ENCODE assay signal across 39 cellular contexts in the genomic region with DNA sequence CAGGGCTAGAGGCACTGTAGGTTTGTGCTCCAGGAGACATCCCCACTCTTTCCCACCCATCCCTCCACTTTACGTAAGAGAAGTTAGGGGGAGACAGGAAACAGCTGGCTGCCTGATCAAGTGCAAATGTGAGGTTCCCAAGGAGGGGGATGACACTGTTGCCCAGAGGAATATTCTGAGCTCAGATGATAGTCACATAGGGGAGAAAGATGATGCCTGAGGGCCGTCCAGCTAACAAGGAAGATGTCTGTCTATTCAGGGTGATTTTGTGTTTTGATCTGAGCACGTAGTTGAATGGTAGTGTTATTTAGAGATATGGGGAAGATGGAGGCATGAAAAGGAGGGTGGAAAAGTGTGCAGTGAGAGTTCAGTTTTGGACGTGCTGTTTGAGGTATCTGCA. TPM values are rescaled to one million over a fixed set of nuclear protein-coding genes. Genes with fewer than 3 reads are reported as not detected.
"Had no signal": no experiment of that assay in that cellular context is flagged by ENCODE, and none has a peak within 500 bp of the region (broad histone marks: within the 10 kb centered on the region; RNA-seq: fewer than 3 reads in every experiment).

No MANE protein-coding gene starts in this region.

- H3K27ac Mint-ChIP-seq: activated CD4-positive, alpha-beta memory T cell treated with anti-CD3 and anti-CD28 coated beads, Interleukin-2, amount 10 ng/mL, durations not matched to agents 7 days and 5 days; activated CD4-positive, alpha-beta T cell treated with anti-CD3 and anti-CD28 coated beads for 36 hours; activated CD4-positive, alpha-beta T cell treated with anti-CD3 and anti-CD28 coated beads, Interleukin-2, amount 10 ng/mL, durations not matched to agents 7 days and 5 days; activated CD8-positive, alpha-beta memory T cell treated with anti-CD3 and anti-CD28 coated beads, Interleukin-2, amount 10 ng/mL, durations not matched to agents 7 days and 5 days; activated CD8-positive, alpha-beta T cell treated with anti-CD3 and anti-CD28 coated beads, Interleukin-2, amount 10 ng/mL, durations not matched to agents 7 days and 5 days; activated naive CD4-positive, alpha-beta T cell treated with anti-CD3 and anti-CD28 coated beads, Interleukin-2, amount 10 ng/mL, durations not matched to agents 7 days and 5 days; activated naive CD4-positive, alpha-beta T cell treated with anti-CD3 and anti-CD28 coated beads, Interleukin-2, amount 50 U/mL, for 24 hours; activated naive CD8-positive, alpha-beta T cell; activated naive CD8-positive, alpha-beta T cell treated with anti-CD3 and anti-CD28 coated beads, Interleukin-2, amount 50 U/mL, for 24 hours; activated T-cell treated with anti-CD3 and anti-CD28 coated beads, Interleukin-2, amount 50 U/mL, for 24 hours; activated T-helper 2 cell treated with anti-CD3 and anti-CD28 coated beads, Interferon-gamma antibody, Interleukin-2, Interleukin-4, amounts not matched to agents 10 μg/mL and 5 μg/mL and 100 μg/mL, durations not matched to agents 14 hours and 24 hours and 36 hours; brain; T-cell; T-helper 1 cell treated with Interleukin-12 subunit alpha and Interleukin-12 subunit beta and Interleukin-4 antibody, amounts not matched to agents 30 μg/mL and 1 μg/mL, for 36 hours; T-helper 2 cell treated with Interferon-gamma antibody and Interleukin-4, amounts not matched to agents 5 μg/mL and 100 μg/mL, for 36 hours; WTC11 had no signal

- H3K9me3 Mint-ChIP-seq: activated CD4-positive, alpha-beta memory T cell treated with anti-CD3 and anti-CD28 coated beads, Interleukin-2, amount 10 ng/mL, durations not matched to agents 7 days and 5 days; activated naive CD4-positive, alpha-beta T cell treated with anti-CD3 and anti-CD28 coated beads, Interleukin-2, amount 10 ng/mL, durations not matched to agents 7 days and 5 days; activated naive CD4-positive, alpha-beta T cell treated with anti-CD3 and anti-CD28 coated beads, Interleukin-2, amount 50 U/mL, for 24 hours; activated naive CD8-positive, alpha-beta T cell treated with anti-CD3 and anti-CD28 coated beads, Interleukin-2, amount 50 U/mL, for 24 hours; activated T-cell treated with anti-CD3 and anti-CD28 coated beads, Interleukin-2, amount 50 U/mL, for 24 hours; central memory CD8-positive, alpha-beta T cell; T-cell had no signal

- H3K4me1 Mint-ChIP-seq: activated naive CD4-positive, alpha-beta T cell treated with anti-CD3 and anti-CD28 coated beads, Interleukin-2, amount 50 U/mL, for 24 hours; T-cell had no signal

- H3K36me3 Mint-ChIP-seq: activated naive CD4-positive, alpha-beta T cell treated with anti-CD3 and anti-CD28 coated beads, Interleukin-2, amount 10 ng/mL, durations not matched to agents 7 days and 5 days had no signal

- DNase-seq: activated CD4-positive, alpha-beta memory T cell treated with anti-CD3 and anti-CD28 coated beads, Interleukin-2, amount 10 ng/mL, durations not matched to agents 7 days and 5 days; activated CD4-positive, alpha-beta T cell treated with anti-CD3 and anti-CD28 coated beads for 1 hour; activated CD4-positive, alpha-beta T cell treated with anti-CD3 and anti-CD28 coated beads for 36 hours; activated CD4-positive, alpha-beta T cell treated with anti-CD3 and anti-CD28 coated beads for 48 hours; activated CD4-positive, alpha-beta T cell treated with anti-CD3 and anti-CD28 coated beads, Interleukin-2, amount 10 ng/mL, durations not matched to agents 7 days and 5 days; activated CD4-positive, alpha-beta T cell treated with anti-CD3 and anti-CD28 coated beads, Interleukin-2, amount 50 U/mL, for 48 hours; activated CD4-positive, CD25-positive, alpha-beta regulatory T cell; activated CD8-positive, alpha-beta memory T cell treated with anti-CD3 and anti-CD28 coated beads for 24 hours; activated CD8-positive, alpha-beta memory T cell treated with anti-CD3 and anti-CD28 coated beads, Interleukin-2, amount 10 ng/mL, durations not matched to agents 7 days and 5 days; activated CD8-positive, alpha-beta memory T cell treated with anti-CD3 and anti-CD28 coated beads, Interleukin-2, amount 50 U/mL, for 48 hours; activated CD8-positive, alpha-beta T cell treated with anti-CD3 and anti-CD28 coated beads, Interleukin-2, amount 10 ng/mL, durations not matched to agents 7 days and 5 days; activated effector memory CD4-positive, alpha-beta T cell treated with Interleukin-2 at 50 U/mL for 16 hours; activated gamma-delta T cell; activated naive CD4-positive, alpha-beta T cell treated with anti-CD3 and anti-CD28 coated beads, Interleukin-2, amount 10 ng/mL, durations not matched to agents 7 days and 5 days; activated naive CD4-positive, alpha-beta T cell treated with Interleukin-2 at 50 U/mL for 16 hours; activated naive CD8-positive, alpha-beta T cell treated with anti-CD3 and anti-CD28 coated beads, Interleukin-2, amount 10 ng/mL, durations not matched to agents 7 days and 5 days; activated naive CD8-positive, alpha-beta T cell treated with anti-CD3 and anti-CD28 coated beads, Interleukin-2, amount 50 U/mL, for 24 hours; activated T-cell treated with anti-CD3 and anti-CD28 coated beads, Interleukin-2, amount 50 U/mL, for 24 hours; activated T-cell treated with anti-CD3 and anti-CD28 coated beads, Interleukin-2, amount 50 U/mL, for 48 hours; amygdala; anterior cingulate cortex; caudate nucleus; cerebellar nuclear complex; T-cell; T-helper 2 cell; T-helper 9 cell; WERI-Rb-1 had no signal

- H3K27me3 Mint-ChIP-seq: activated CD4-positive, alpha-beta memory T cell treated with anti-CD3 and anti-CD28 coated beads, Interleukin-2, amount 10 ng/mL, durations not matched to agents 7 days and 5 days; activated CD4-positive, alpha-beta T cell treated with anti-CD3 and anti-CD28 coated beads for 36 hours; activated CD4-positive, alpha-beta T cell treated with anti-CD3 and anti-CD28 coated beads, Interleukin-2, amount 10 ng/mL, durations not matched to agents 7 days and 5 days; activated naive CD4-positive, alpha-beta T cell treated with anti-CD3 and anti-CD28 coated beads, Interleukin-2, amount 10 ng/mL, durations not matched to agents 7 days and 5 days; activated naive CD4-positive, alpha-beta T cell treated with anti-CD3 and anti-CD28 coated beads, Interleukin-2, amount 50 U/mL, for 24 hours; activated naive CD8-positive, alpha-beta T cell treated with anti-CD3 and anti-CD28 coated beads, Interleukin-2, amount 10 ng/mL, durations not matched to agents 7 days and 5 days; activated naive CD8-positive, alpha-beta T cell treated with anti-CD3 and anti-CD28 coated beads, Interleukin-2, amount 50 U/mL, for 24 hours; activated T-cell treated with anti-CD3 and anti-CD28 coated beads, Interleukin-2, amount 50 U/mL, for 24 hours; central memory CD8-positive, alpha-beta T cell; T-cell had no signal

- H3K4me3 Mint-ChIP-seq: activated CD4-positive, alpha-beta memory T cell treated with anti-CD3 and anti-CD28 coated beads, Interleukin-2, amount 10 ng/mL, durations not matched to agents 7 days and 5 days; activated CD4-positive, alpha-beta T cell treated with anti-CD3 and anti-CD28 coated beads for 36 hours; activated CD4-positive, alpha-beta T cell treated with anti-CD3 and anti-CD28 coated beads, Interleukin-2, amount 10 ng/mL, durations not matched to agents 7 days and 5 days; activated CD8-positive, alpha-beta memory T cell treated with anti-CD3 and anti-CD28 coated beads, Interleukin-2, amount 10 ng/mL, durations not matched to agents 7 days and 5 days; activated CD8-positive, alpha-beta T cell treated with anti-CD3 and anti-CD28 coated beads, Interleukin-2, amount 10 ng/mL, durations not matched to agents 7 days and 5 days; activated naive CD4-positive, alpha-beta T cell treated with anti-CD3 and anti-CD28 coated beads, Interleukin-2, amount 10 ng/mL, durations not matched to agents 7 days and 5 days; activated naive CD4-positive, alpha-beta T cell treated with anti-CD3 and anti-CD28 coated beads, Interleukin-2, amount 50 U/mL, for 24 hours; activated naive CD8-positive, alpha-beta T cell; activated naive CD8-positive, alpha-beta T cell treated with anti-CD3 and anti-CD28 coated beads, Interleukin-2, amount 10 ng/mL, durations not matched to agents 7 days and 5 days; activated naive CD8-positive, alpha-beta T cell treated with anti-CD3 and anti-CD28 coated beads, Interleukin-2, amount 50 U/mL, for 24 hours; activated T-cell treated with anti-CD3 and anti-CD28 coated beads, Interleukin-2, amount 50 U/mL, for 24 hours; brain; central memory CD8-positive, alpha-beta T cell; T-cell; T-helper 1 cell treated with Interleukin-12 subunit alpha and Interleukin-12 subunit beta and Interleukin-4 antibody, amounts not matched to agents 30 μg/mL and 1 μg/mL, for 36 hours; T-helper 2 cell treated with Interferon-gamma antibody and Interleukin-4, amounts not matched to agents 5 μg/mL and 100 μg/mL, for 36 hours; WTC11 had no signal

RNA-seq across cellular contexts. Expression of a gene that starts 13.9 kb away (rescaled TPM):
- total RNA-seq: activated CD4-positive, alpha-beta T cell treated with anti-CD3 and anti-CD28 coated beads for 36 hours; activated CD8-positive, alpha-beta memory T cell treated with anti-CD3 and anti-CD28 coated beads, Interleukin-2, amount 10 ng/mL, durations not matched to agents 7 days and 5 days; activated CD8-positive, alpha-beta T cell treated with anti-CD3 and anti-CD28 coated beads, Interleukin-2, amount 10 ng/mL, durations not matched to agents 7 days and 5 days; activated naive CD8-positive, alpha-beta T cell treated with anti-CD3 and anti-CD28 coated beads, Interleukin-2, amount 10 ng/mL, durations not matched to agents 7 days and 5 days; activated T-helper 2 cell treated with anti-CD3 and anti-CD28 coated beads, Interferon-gamma antibody, Interleukin-2, Interleukin-4, amounts not matched to agents 10 μg/mL and 5 μg/mL and 100 μg/mL, durations not matched to agents 14 hours and 24 hours and 36 hours; ascending aorta; bronchial epithelial cell; cardiac muscle cell; chondrocyte; T-cell had no signal
